Comparison of ENCODE assay signal across 15 cellular contexts in the genomic region with DNA sequence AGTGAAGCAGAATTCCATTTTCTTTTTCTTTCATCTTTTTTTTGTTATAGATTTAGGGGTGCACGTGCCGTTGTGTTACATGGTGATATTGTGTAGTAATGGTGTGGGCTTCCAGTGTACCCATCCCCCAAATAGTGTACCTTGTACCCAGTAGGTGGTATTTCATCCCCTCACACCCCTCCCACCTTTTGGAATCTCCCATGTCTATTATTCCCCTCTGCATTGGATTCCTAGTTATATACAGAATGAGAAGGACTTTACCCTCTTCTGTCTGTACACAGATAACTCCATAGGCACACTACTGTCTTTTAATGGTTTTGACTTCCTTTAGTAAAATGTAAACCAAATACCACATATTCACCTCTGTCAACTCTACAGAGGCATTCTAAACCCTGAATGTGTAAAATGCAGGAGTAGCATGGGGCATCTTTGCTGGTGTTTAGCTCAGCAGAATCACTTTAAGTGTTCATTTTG.
"Had no signal": no experiment of that assay in that cellular context is flagged by ENCODE, and none has a peak within 500 bp of the region (broad histone marks: within the 10 kb centered on the region; RNA-seq: fewer than 3 reads in every experiment).

No MANE protein-coding gene starts in this region.

- H3K4me1 Mint-ChIP-seq: stimulated activated memory B cell treated with anti-CD40 and anti-IgM and Interleukin-4, amounts not matched to agents 10 μg/mL and 1 μg/mL and 100 μg/mL, for 72 hours had no signal

- H3K27ac Mint-ChIP-seq: activated CD4-positive, alpha-beta T cell treated with anti-CD3 and anti-CD28 coated beads for 36 hours; activated naive CD8-positive, alpha-beta T cell; neural progenitor cell; stimulated activated memory B cell treated with anti-CD40 and anti-IgM and Interleukin-4, amounts not matched to agents 10 μg/mL and 1 μg/mL and 100 μg/mL, for 72 hours; T-helper 2 cell treated with Interferon-gamma antibody and Interleukin-4, amounts not matched to agents 5 μg/mL and 100 μg/mL, for 36 hours had no signal

- H3K9me3 ChIP-seq: left lung, prostate gland, spleen, testis had no signal

- H3K4me2 ChIP-seq: neural progenitor cell had no signal

- DNase-seq: activated CD4-positive, alpha-beta T cell treated with anti-CD3 and anti-CD28 coated beads for 36 hours; activated CD4-positive, alpha-beta T cell treated with anti-CD3 and anti-CD28 coated beads, Interleukin-2, amount 50 U/mL, for 48 hours; amniotic stem cell; dorsolateral prefrontal cortex; hypothalamus; left lung; spleen; stimulated activated CD4-positive, alpha-beta T cell treated with anti-CD3 and anti-CD28 coated beads, Interleukin-4, amount 100 ng/mL, for 4 hours; testis had no signal

- H3K36me3 Mint-ChIP-seq: activated naive CD8-positive, alpha-beta T cell; neural progenitor cell; stimulated activated memory B cell treated with anti-CD40 and anti-IgM and Interleukin-4, amounts not matched to agents 10 μg/mL and 1 μg/mL and 100 μg/mL, for 72 hours had no signal

- H3K9me3 Mint-ChIP-seq: neural progenitor cell; stimulated activated memory B cell treated with anti-CD40 and anti-IgM and Interleukin-4, amounts not matched to agents 10 μg/mL and 1 μg/mL and 100 μg/mL, for 72 hours; T-helper 2 cell treated with Interferon-gamma antibody and Interleukin-4, amounts not matched to agents 5 μg/mL and 100 μg/mL, for 36 hours had no signal

- H3K27ac ChIP-seq: dorsolateral prefrontal cortex, left lung, neural progenitor cell, prostate gland, spleen, testis had no signal

- H3K9ac ChIP-seq: neural progenitor cell had no signal

- H3K4me3 ChIP-seq: left lung, neural progenitor cell, prostate gland, spleen, testis had no signal

- ATAC-seq: activated CD4-positive, alpha-beta T cell treated with anti-CD3 and anti-CD28 coated beads for 36 hours; left lung; sciatic nerve; stimulated activated memory B cell treated with anti-CD40 and anti-IgM and Interleukin-4, amounts not matched to agents 10 μg/mL and 1 μg/mL and 100 μg/mL, for 72 hours had no signal

- H3K4me3 Mint-ChIP-seq: activated CD4-positive, alpha-beta T cell treated with anti-CD3 and anti-CD28 coated beads for 36 hours; activated naive CD8-positive, alpha-beta T cell; neural progenitor cell; stimulated activated memory B cell treated with anti-CD40 and anti-IgM and Interleukin-4, amounts not matched to agents 10 μg/mL and 1 μg/mL and 100 μg/mL, for 72 hours; T-helper 2 cell treated with Interferon-gamma antibody and Interleukin-4, amounts not matched to agents 5 μg/mL and 100 μg/mL, for 36 hours had no signal

- H3K4me1 ChIP-seq: left lung, prostate gland had no signal

- H3K27me3 ChIP-seq: dorsolateral prefrontal cortex, left lung, neural progenitor cell, spleen, testis had no signal

- H3K36me3 ChIP-seq: left lung, neural progenitor cell, prostate gland, spleen had no signal

- H3K27me3 Mint-ChIP-seq: activated CD4-positive, alpha-beta T cell treated with anti-CD3 and anti-CD28 coated beads for 36 hours; activated naive CD8-positive, alpha-beta T cell; stimulated activated memory B cell treated with anti-CD40 and anti-IgM and Interleukin-4, amounts not matched to agents 10 μg/mL and 1 μg/mL and 100 μg/mL, for 72 hours had no signal
